1 cellular context compared by ENCODE assay signal in genomic region chr6:156777577-156777865, GRCh38.
TF ChIP-seq lines count a peak whose summit lies in the region.

No MANE protein-coding gene starts in this region.

TF ChIP-seq in IMR-90, 13 proteins besides CTCF, POLR2A, EP300 and RAD21 (continued from another document):
- no peak for TF ChIP-seq ELK1 (IDR thresholded peaks at IDR 0.05; ENCODE audit: borderline replicate concordance, low read depth, low read length)
- TF ChIP-seq, protein P1, sequence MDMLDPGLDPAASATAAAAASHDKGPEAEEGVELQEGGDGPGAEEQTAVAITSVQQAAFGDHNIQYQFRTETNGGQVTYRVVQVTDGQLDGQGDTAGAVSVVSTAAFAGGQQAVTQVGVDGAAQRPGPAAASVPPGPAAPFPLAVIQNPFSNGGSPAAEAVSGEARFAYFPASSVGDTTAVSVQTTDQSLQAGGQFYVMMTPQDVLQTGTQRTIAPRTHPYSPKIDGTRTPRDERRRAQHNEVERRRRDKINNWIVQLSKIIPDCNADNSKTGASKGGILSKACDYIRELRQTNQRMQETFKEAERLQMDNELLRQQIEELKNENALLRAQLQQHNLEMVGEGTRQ (IDR thresholded peaks at IDR 0.05; ENCODE audit: low read depth, low read length) = no peak
- TF ChIP-seq CHD1 (IDR thresholded peaks at IDR 0.05; ENCODE audit: low read depth, low read length) = no peak
- TF ChIP-seq CEBPB (IDR thresholded peaks at IDR 0.05; ENCODE audit: low read depth, low read length) = no peak
- TF ChIP-seq BHLHE40 (IDR thresholded peaks at IDR 0.05; ENCODE audit: low read depth, low read length) = no peak
- TF ChIP-seq FOS (IDR thresholded peaks at IDR 0.05; ENCODE audit: low read depth, low read length) = no peak
TF ChIP-seq in IMR-90: peak in this region for 0.
